In genomic region chr3:155791190-155791589, GRCh38 we compare ENCODE assay signal across 19 cellular contexts. TPM values are rescaled to one million over a fixed set of nuclear protein-coding genes. Genes with fewer than 3 reads are reported as not detected.
A peak's percentile ranks its signal among the peaks of the same experiment; 100 is the strongest.
DNase-seq lines count a peak whose midpoint lies in the region; ATAC-seq and TF ChIP-seq lines count a peak whose summit lies in the region.
"Had no signal": no experiment of that assay in that cellular context is flagged by ENCODE, and none has a peak within 500 bp of the region (broad histone marks: within the 10 kb centered on the region; RNA-seq: fewer than 3 reads in every experiment).

No MANE protein-coding gene starts in this region.

- no peak overlapping the region for H2BK12ac ChIP-seq in trophoblast cell (ENCODE audit: low read length)

- no peaks in the 10 kb centered on the region for H3K4me1 ChIP-seq in trophoblast cell (ENCODE audit: control insufficient read depth in 1 of 2, insufficient read depth in 2 of 2, low read length in 2 of 2)
- H3K4me1 ChIP-seq: gastroesophageal sphincter, parathyroid adenoma, tibial artery had no signal

- H3K4me1 Mint-ChIP-seq in activated T-cell treated with anti-CD3 and anti-CD28 coated beads, Interleukin-2, amount 50 U/mL, for 24 hours (ENCODE audit: low read depth): peaks cover 6% of the 10 kb centered on the region
- H3K4me1 Mint-ChIP-seq in CD14-positive monocyte: peaks cover 7% of the 10 kb centered on the region
- H3K4me1 Mint-ChIP-seq: activated B cell treated with CpG ODN at 0.5 μM for 24 hours had no signal

- no peak overlapping the region for H3K4me3 ChIP-seq in NB4 (ENCODE audit: low read depth, low read length)
- no peak overlapping the region for H3K4me3 ChIP-seq in choroid plexus epithelial cell (ENCODE audit: low read depth, low read length)
- no peak overlapping the region for H3K4me3 ChIP-seq in trophoblast cell (ENCODE audit: low read depth, low read length)
- H3K4me3 ChIP-seq: gastroesophageal sphincter, mucosa of descending colon, tibial artery had no signal

- H2BK120ac ChIP-seq in trophoblast cell (ENCODE audit: insufficient read depth, low read length, poor library complexity): no peak overlapping the region

- no peak overlapping the region for H4K8ac ChIP-seq in trophoblast cell (ENCODE audit: low read depth, low read length)

- TF ChIP-seq POLR2A in NB4 (IDR thresholded peaks at IDR 0.05; ENCODE audit: extremely low read depth, insufficient read length): no peak

- no peak overlapping the region for H3K4me3 Mint-ChIP-seq in activated T-cell treated with anti-CD3 and anti-CD28 coated beads, Interleukin-2, amount 50 U/mL, for 24 hours
- H3K4me3 Mint-ChIP-seq in CD14-positive monocyte: no peak overlapping the region
- H3K4me3 Mint-ChIP-seq: activated B cell treated with CpG ODN at 0.5 μM for 24 hours had no signal

- no peak overlapping the region for H3K4ac ChIP-seq in trophoblast cell (ENCODE audit: low read depth, low read length)

- no peak overlapping the region for H2AFZ ChIP-seq in trophoblast cell (ENCODE audit: insufficient read depth, low read length, poor library complexity)
- H2AFZ ChIP-seq: parathyroid adenoma had no signal

- H2AK5ac ChIP-seq in trophoblast cell (ENCODE audit: low read length): no peak overlapping the region

- no peaks in the 10 kb centered on the region for H3K27me3 Mint-ChIP-seq in activated T-cell treated with anti-CD3 and anti-CD28 coated beads, Interleukin-2, amount 50 U/mL, for 24 hours
- H3K27me3 Mint-ChIP-seq in CD14-positive monocyte (ENCODE audit: low read depth in 3 of 3): peaks cover 0 to 1% (median 1%) of the 10 kb centered on the region in 3 donors
- H3K27me3 Mint-ChIP-seq: activated B cell treated with CpG ODN at 0.5 μM for 24 hours had no signal

- H4K91ac ChIP-seq in trophoblast cell (ENCODE audit: low read depth, low read length): no peak overlapping the region

- no peak overlapping the region for H3K9ac ChIP-seq in trophoblast cell (ENCODE audit: low read length)
- H3K9ac ChIP-seq: parathyroid adenoma, SK-N-SH had no signal

- H4K12ac ChIP-seq in trophoblast cell (ENCODE audit: low read depth, low read length): no peak overlapping the region

- WGBS in trophoblast cell (ENCODE audit: extremely low coverage, insufficient coverage, insufficient read length): no CpG with 5 or more reads among the region's 2 CpGs

- H3K4me2 ChIP-seq in trophoblast cell (ENCODE audit: low read length): no peak overlapping the region
- H3K4me2 ChIP-seq: SK-N-SH had no signal

- intact Hi-C loops in CD14-positive monocyte (cut with micrococcal nuclease): no loop called here

- DNase-seq in activated T-cell treated with anti-CD3 and anti-CD28 coated beads, Interleukin-2, amount 50 U/mL, for 24 hours: no peak
- DNase-seq in activated T-cell treated with anti-CD3 and anti-CD28 coated beads for 4 hours (no peak), NB4 (ENCODE audit: low read depth) (peak; percentile 74), choroid plexus epithelial cell (ENCODE audit: low read depth) (peak; percentile 30), trophoblast cell (peak; percentile 29 to 54), activated gamma-delta T cell treated with Interleukin-2 at 50 U/mL for 16 hours (no peak), CD14-positive monocyte (ENCODE audit: low spot score) (no peak)
- DNase-seq: activated B cell treated with CpG ODN at 0.5 μM for 24 hours; activated T-cell treated with anti-CD3 and anti-CD28 coated beads, Interleukin-2, amount 50 U/mL, for 1 hour; islet precursor cell; mucosa of descending colon; NCI-H146; NCI-H82; SK-N-SH; stimulated activated CD4-positive, alpha-beta T cell treated with anti-CD3 and anti-CD28 coated beads, Interleukin-12 subunit alpha, Interleukin-12 subunit beta, amount 100 ng/mL, for 4 hours; tibial artery had no signal

- H3K14ac ChIP-seq in trophoblast cell (ENCODE audit: low read length): no peak overlapping the region

- no peak for ATAC-seq in HG03378 (IDR thresholded peaks at IDR 0.05; ENCODE audit: unreplicated experiment)
- ATAC-seq: gastroesophageal sphincter, mucosa of descending colon had no signal

- H3K27ac Mint-ChIP-seq in activated T-cell treated with anti-CD3 and anti-CD28 coated beads, Interleukin-2, amount 50 U/mL, for 24 hours: peak overlapping the region; percentile 47
- H3K27ac Mint-ChIP-seq in CD14-positive monocyte: peak overlapping the region in 1 of 7 donors; percentile 55
- H3K27ac Mint-ChIP-seq: activated B cell treated with CpG ODN at 0.5 μM for 24 hours had no signal

- H3K79me2 ChIP-seq in trophoblast cell (ENCODE audit: control insufficient read depth, insufficient read depth, low read length, poor library complexity): peaks cover 2% of the 10 kb centered on the region

- H3K9me3 ChIP-seq in trophoblast cell (ENCODE audit: insufficient read depth, low read depth, low read length): no peaks in the 10 kb centered on the region
- H3K9me3 ChIP-seq: gastroesophageal sphincter, mucosa of descending colon, SK-N-SH, tibial artery had no signal

- H3K79me1 ChIP-seq in trophoblast cell (ENCODE audit: low read length): no peaks in the 10 kb centered on the region

- TF ChIP-seq CTCF in NB4 (IDR thresholded peaks at IDR 0.05; ENCODE audit: low read depth, low read length) (no peak), choroid plexus epithelial cell (conservative IDR thresholded peaks at IDR 0.05; ENCODE audit: low read depth, low read length) (no peak), CD14-positive monocyte (IDR thresholded peaks at IDR 0.05) (no peak)

- H3K23ac ChIP-seq in trophoblast cell (ENCODE audit: low read length): no peak overlapping the region

- no peaks in the 10 kb centered on the region for H3K27me3 ChIP-seq in trophoblast cell (ENCODE audit: insufficient read depth, low read length)
- H3K27me3 ChIP-seq: gastroesophageal sphincter, tibial artery had no signal

- H3K27ac ChIP-seq in trophoblast cell (ENCODE audit: low read depth, low read length): no peak overlapping the region
- H3K27ac ChIP-seq: gastroesophageal sphincter, parathyroid adenoma, tibial artery had no signal

- peaks cover 45% of the 10 kb centered on the region for H3K36me3 Mint-ChIP-seq in activated T-cell treated with anti-CD3 and anti-CD28 coated beads, Interleukin-2, amount 50 U/mL, for 24 hours (ENCODE audit: low read depth)
- H3K36me3 Mint-ChIP-seq in CD14-positive monocyte: peaks cover 1 to 7% of the 10 kb centered on the region in 2 donors

- peaks cover 0 to 3% of the 10 kb centered on the region in 2 experiments for H3K36me3 ChIP-seq in trophoblast cell (ENCODE audit: control insufficient read depth in 1 of 2, insufficient read depth in 2 of 2, low read length in 2 of 2)

- H2BK5ac ChIP-seq in trophoblast cell (ENCODE audit: low read depth, low read length, poor library complexity): no peak overlapping the region

- H3K9me3 Mint-ChIP-seq in activated T-cell treated with anti-CD3 and anti-CD28 coated beads, Interleukin-2, amount 50 U/mL, for 24 hours: no peaks in the 10 kb centered on the region
- peaks cover 2 to 9% (median 5%) of the 10 kb centered on the region in 7 donors for H3K9me3 Mint-ChIP-seq in CD14-positive monocyte

- no peak overlapping the region for H3K18ac ChIP-seq in trophoblast cell (ENCODE audit: low read length)

RNA-seq across cellular contexts. Expression of gene C3orf33, which starts 14.9 kb away (rescaled TPM):
- polyA plus RNA-seq in trophoblast cell (2013): 0.77 and 1.0 TPM in 2 replicates
- polyA plus RNA-seq in CD14-positive monocyte: under 1 TPM; 0.34 to 0.97 TPM

RNA-seq across cellular contexts. Expression of gene PLCH1, which starts 46.3 kb away (rescaled TPM):
- 1.2 and 1.5 TPM in 2 replicates for polyA plus RNA-seq in trophoblast cell (2013)
- not detected for polyA plus RNA-seq in CD14-positive monocyte

Comparison
In these comparisons a context has a peak if more than half of its experiments do, and no peak if none do; other contexts are left out.
1. DNase-seq: peak in NB4 (single experiment), choroid plexus epithelial cell (single experiment) and trophoblast cell (2 of 2); none in activated T-cell treated with anti-CD3 and anti-CD28 coated beads, Interleukin-2, amount 50 U/mL, for 24 hours (single experiment), activated T-cell treated with anti-CD3 and anti-CD28 coated beads for 4 hours (single experiment), activated gamma-delta T cell treated with Interleukin-2 at 50 U/mL for 16 hours (single experiment) and CD14-positive monocyte (single experiment).